ENCODE assay signal across 1 cellular context in the genomic region with DNA sequence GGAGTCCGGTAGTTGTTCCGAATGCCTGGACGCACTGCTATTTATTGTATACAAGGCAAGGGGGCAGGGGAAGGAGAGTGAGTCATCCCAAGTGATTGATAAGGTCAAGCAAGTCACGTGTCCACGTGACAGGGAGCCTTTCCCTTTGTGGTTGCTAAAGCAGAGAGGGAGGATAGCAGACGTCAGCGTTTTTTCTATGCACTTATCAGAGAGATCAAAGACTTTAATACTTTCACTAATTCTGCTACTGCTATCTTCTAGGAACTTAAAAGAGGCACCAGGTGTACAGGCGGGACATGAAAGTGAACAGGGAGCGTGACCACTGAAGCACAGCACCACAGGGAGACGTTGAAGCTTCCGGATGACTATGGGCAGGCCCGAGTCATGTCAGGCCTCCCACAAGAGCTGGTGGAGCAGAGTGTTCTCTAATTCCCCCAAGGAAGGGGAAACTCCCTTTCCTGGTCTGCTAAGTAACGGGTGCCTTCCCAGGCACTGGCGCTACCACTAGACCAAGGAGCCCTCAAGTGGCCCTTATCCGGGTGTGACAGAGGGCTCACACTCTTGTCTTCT.
TF ChIP-seq lines count a peak whose summit lies in the region.
"Not testable (repeated sequence)": the region's sequence is repeated elsewhere in the genome, so short reads cannot be mapped to it uniquely, and the experiment has no call there.

No MANE protein-coding gene starts in this region.

TF ChIP-seq in HepG2, 621 proteins besides CTCF, POLR2A, EP300 and RAD21 (continued from another document and continues in another):
- TF ChIP-seq, protein P1, sequence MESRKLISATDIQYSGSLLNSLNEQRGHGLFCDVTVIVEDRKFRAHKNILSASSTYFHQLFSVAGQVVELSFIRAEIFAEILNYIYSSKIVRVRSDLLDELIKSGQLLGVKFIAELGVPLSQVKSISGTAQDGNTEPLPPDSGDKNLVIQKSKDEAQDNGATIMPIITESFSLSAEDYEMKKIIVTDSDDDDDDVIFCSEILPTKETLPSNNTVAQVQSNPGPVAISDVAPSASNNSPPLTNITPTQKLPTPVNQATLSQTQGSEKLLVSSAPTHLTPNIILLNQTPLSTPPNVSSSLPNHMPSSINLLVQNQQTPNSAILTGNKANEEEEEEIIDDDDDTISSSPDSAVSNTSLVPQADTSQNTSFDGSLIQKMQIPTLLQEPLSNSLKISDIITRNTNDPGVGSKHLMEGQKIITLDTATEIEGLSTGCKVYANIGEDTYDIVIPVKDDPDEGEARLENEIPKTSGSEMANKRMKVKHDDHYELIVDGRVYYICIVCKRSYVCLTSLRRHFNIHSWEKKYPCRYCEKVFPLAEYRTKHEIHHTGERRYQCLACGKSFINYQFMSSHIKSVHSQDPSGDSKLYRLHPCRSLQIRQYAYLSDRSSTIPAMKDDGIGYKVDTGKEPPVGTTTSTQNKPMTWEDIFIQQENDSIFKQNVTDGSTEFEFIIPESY (CRISPR knock-in tag; IDR thresholded peaks at IDR 0.05): 0 out of 2 replicates have a peak, but pooled peaks have one; percentile 11
- TF ChIP-seq SIX4 (CRISPR knock-in tag; IDR thresholded peaks at IDR 0.05): 0 out of 2 replicates have a peak, but pooled peaks have one; percentile 13
- TF ChIP-seq, protein P2, sequence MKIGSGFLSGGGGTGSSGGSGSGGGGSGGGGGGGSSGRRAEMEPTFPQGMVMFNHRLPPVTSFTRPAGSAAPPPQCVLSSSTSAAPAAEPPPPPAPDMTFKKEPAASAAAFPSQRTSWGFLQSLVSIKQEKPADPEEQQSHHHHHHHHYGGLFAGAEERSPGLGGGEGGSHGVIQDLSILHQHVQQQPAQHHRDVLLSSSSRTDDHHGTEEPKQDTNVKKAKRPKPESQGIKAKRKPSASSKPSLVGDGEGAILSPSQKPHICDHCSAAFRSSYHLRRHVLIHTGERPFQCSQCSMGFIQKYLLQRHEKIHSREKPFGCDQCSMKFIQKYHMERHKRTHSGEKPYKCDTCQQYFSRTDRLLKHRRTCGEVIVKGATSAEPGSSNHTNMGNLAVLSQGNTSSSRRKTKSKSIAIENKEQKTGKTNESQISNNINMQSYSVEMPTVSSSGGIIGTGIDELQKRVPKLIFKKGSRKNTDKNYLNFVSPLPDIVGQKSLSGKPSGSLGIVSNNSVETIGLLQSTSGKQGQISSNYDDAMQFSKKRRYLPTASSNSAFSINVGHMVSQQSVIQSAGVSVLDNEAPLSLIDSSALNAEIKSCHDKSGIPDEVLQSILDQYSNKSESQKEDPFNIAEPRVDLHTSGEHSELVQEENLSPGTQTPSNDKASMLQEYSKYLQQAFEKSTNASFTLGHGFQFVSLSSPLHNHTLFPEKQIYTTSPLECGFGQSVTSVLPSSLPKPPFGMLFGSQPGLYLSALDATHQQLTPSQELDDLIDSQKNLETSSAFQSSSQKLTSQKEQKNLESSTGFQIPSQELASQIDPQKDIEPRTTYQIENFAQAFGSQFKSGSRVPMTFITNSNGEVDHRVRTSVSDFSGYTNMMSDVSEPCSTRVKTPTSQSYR (CRISPR knock-in tag; IDR thresholded peaks at IDR 0.05; ENCODE audit: borderline replicate concordance): peak; percentile 81
- TF ChIP-seq BHLHE40 (IDR thresholded peaks at IDR 0.05; ENCODE audit: low read length): peak; percentile 97
- TF ChIP-seq SP5 (CRISPR knock-in tag; IDR thresholded peaks at IDR 0.05; ENCODE audit: borderline replicate concordance, low read depth): peak; percentile 28; the same call in 1 of the 2 replicates
- TF ChIP-seq NCOA2 (CRISPR knock-in tag; IDR thresholded peaks at IDR 0.05): peak; percentile 73; the same call in 1 of the 2 replicates
- TF ChIP-seq, protein P3, sequence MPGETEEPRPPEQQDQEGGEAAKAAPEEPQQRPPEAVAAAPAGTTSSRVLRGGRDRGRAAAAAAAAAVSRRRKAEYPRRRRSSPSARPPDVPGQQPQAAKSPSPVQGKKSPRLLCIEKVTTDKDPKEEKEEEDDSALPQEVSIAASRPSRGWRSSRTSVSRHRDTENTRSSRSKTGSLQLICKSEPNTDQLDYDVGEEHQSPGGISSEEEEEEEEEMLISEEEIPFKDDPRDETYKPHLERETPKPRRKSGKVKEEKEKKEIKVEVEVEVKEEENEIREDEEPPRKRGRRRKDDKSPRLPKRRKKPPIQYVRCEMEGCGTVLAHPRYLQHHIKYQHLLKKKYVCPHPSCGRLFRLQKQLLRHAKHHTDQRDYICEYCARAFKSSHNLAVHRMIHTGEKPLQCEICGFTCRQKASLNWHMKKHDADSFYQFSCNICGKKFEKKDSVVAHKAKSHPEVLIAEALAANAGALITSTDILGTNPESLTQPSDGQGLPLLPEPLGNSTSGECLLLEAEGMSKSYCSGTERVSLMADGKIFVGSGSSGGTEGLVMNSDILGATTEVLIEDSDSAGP (CRISPR knock-in tag; IDR thresholded peaks at IDR 0.05; ENCODE audit: borderline replicate concordance): 0 out of 2 replicates have a peak, but pooled peaks have one; percentile 26
- peak; percentile 97 for TF ChIP-seq MAFF (IDR thresholded peaks at IDR 0.05; ENCODE audit: low read depth, low read length)
- 0 out of 2 replicates have a peak, but pooled peaks have one; percentile 44 for TF ChIP-seq HHEX (CRISPR knock-in tag; IDR thresholded peaks at IDR 0.05)
- 0 out of 2 replicates have a peak, but pooled peaks have one; percentile 25 for TF ChIP-seq ZNF768 (CRISPR knock-in tag; IDR thresholded peaks at IDR 0.05)
- 0 out of 2 replicates have a peak, but pooled peaks have one; percentile 37 for TF ChIP-seq MXD4 (CRISPR knock-in tag; IDR thresholded peaks at IDR 0.05)
- TF ChIP-seq, protein P4, sequence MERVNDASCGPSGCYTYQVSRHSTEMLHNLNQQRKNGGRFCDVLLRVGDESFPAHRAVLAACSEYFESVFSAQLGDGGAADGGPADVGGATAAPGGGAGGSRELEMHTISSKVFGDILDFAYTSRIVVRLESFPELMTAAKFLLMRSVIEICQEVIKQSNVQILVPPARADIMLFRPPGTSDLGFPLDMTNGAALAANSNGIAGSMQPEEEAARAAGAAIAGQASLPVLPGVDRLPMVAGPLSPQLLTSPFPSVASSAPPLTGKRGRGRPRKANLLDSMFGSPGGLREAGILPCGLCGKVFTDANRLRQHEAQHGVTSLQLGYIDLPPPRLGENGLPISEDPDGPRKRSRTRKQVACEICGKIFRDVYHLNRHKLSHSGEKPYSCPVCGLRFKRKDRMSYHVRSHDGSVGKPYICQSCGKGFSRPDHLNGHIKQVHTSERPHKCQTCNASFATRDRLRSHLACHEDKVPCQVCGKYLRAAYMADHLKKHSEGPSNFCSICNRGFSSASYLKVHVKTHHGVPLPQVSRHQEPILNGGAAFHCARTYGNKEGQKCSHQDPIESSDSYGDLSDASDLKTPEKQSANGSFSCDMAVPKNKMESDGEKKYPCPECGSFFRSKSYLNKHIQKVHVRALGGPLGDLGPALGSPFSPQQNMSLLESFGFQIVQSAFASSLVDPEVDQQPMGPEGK (CRISPR knock-in tag; IDR thresholded peaks at IDR 0.05): peak; percentile 65
- peak; percentile 25; the same call in 1 of the 2 replicates for TF ChIP-seq ZFY (CRISPR knock-in tag; IDR thresholded peaks at IDR 0.05)
- TF ChIP-seq LCORL (IDR thresholded peaks at IDR 0.05); FOXP1 (IDR thresholded peaks at IDR 0.05); CREB1 (CRISPR knock-in tag; IDR thresholded peaks at IDR 0.05); FOXA1 (IDR thresholded peaks at IDR 0.05): not testable (repeated sequence)
- TF ChIP-seq LCORL (CRISPR knock-in tag; IDR thresholded peaks at IDR 0.05): peak; percentile 57; the same call in 1 of the 2 replicates
- peak; percentile 19; the same call in 1 of the 2 replicates for TF ChIP-seq TBX3 (IDR thresholded peaks at IDR 0.05; ENCODE audit: borderline replicate concordance)
- TF ChIP-seq FOXA3 (CRISPR knock-in tag; IDR thresholded peaks at IDR 0.05): peak; percentile 56
- peak; percentile 88 for TF ChIP-seq NR2F6 (IDR thresholded peaks at IDR 0.05)
- TF ChIP-seq NR2F6 (CRISPR knock-in tag; IDR thresholded peaks at IDR 0.05): peak; percentile 89
- peak; percentile 84 for TF ChIP-seq FOXP1 (CRISPR knock-in tag; IDR thresholded peaks at IDR 0.05)
- TF ChIP-seq CREB1 (IDR thresholded peaks at IDR 0.05): peak; percentile 48; the same call in 1 of the 2 replicates
- peak; percentile 80; the same call in 1 of the 2 replicates for TF ChIP-seq MEIS2 (CRISPR knock-in tag; IDR thresholded peaks at IDR 0.05)
- peak; percentile 96 for TF ChIP-seq JUND (CRISPR knock-in tag; IDR thresholded peaks at IDR 0.05)
- TF ChIP-seq TARDBP (CRISPR knock-in tag; IDR thresholded peaks at IDR 0.05): peak; percentile 61
- 0 out of 2 replicates have a peak, but pooled peaks have one; percentile 21 for TF ChIP-seq ARID2 (CRISPR knock-in tag; IDR thresholded peaks at IDR 0.05; ENCODE audit: borderline replicate concordance)
- peak; percentile 99 for TF ChIP-seq FOSL2 (CRISPR knock-in tag; IDR thresholded peaks at IDR 0.05)
- TF ChIP-seq SALL1 (CRISPR knock-in tag; IDR thresholded peaks at IDR 0.05): peak; percentile 46; the same call in 1 of the 2 replicates
- TF ChIP-seq, protein P5, sequence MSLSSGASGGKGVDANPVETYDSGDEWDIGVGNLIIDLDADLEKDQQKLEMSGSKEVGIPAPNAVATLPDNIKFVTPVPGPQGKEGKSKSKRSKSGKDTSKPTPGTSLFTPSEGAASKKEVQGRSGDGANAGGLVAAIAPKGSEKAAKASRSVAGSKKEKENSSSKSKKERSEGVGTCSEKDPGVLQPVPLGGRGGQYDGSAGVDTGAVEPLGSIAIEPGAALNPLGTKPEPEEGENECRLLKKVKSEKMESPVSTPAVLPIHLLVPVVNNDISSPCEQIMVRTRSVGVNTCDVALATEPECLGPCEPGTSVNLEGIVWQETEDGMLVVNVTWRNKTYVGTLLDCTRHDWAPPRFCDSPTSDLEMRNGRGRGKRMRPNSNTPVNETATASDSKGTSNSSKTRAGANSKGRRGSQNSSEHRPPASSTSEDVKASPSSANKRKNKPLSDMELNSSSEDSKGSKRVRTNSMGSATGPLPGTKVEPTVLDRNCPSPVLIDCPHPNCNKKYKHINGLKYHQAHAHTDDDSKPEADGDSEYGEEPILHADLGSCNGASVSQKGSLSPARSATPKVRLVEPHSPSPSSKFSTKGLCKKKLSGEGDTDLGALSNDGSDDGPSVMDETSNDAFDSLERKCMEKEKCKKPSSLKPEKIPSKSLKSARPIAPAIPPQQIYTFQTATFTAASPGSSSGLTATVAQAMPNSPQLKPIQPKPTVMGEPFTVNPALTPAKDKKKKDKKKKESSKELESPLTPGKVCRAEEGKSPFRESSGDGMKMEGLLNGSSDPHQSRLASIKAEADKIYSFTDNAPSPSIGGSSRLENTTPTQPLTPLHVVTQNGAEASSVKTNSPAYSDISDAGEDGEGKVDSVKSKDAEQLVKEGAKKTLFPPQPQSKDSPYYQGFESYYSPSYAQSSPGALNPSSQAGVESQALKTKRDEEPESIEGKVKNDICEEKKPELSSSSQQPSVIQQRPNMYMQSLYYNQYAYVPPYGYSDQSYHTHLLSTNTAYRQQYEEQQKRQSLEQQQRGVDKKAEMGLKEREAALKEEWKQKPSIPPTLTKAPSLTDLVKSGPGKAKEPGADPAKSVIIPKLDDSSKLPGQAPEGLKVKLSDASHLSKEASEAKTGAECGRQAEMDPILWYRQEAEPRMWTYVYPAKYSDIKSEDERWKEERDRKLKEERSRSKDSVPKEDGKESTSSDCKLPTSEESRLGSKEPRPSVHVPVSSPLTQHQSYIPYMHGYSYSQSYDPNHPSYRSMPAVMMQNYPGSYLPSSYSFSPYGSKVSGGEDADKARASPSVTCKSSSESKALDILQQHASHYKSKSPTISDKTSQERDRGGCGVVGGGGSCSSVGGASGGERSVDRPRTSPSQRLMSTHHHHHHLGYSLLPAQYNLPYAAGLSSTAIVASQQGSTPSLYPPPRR (CRISPR knock-in tag; IDR thresholded peaks at IDR 0.05; ENCODE audit: borderline replicate concordance): peak; percentile 33; the same call in 1 of the 2 replicates
- peak; percentile 86; the same call in 1 of the 2 replicates for TF ChIP-seq SOX5 (CRISPR knock-in tag; IDR thresholded peaks at IDR 0.05; ENCODE audit: borderline replicate concordance)
- 0 out of 2 replicates have a peak, but pooled peaks have one; percentile 21 for TF ChIP-seq NR2F2 (IDR thresholded peaks at IDR 0.05; ENCODE audit: borderline replicate concordance, low read depth)
- peak; percentile 48; the same call in 1 of the 2 replicates for TF ChIP-seq ELF3 (CRISPR knock-in tag; IDR thresholded peaks at IDR 0.05)
- TF ChIP-seq, protein P6, sequence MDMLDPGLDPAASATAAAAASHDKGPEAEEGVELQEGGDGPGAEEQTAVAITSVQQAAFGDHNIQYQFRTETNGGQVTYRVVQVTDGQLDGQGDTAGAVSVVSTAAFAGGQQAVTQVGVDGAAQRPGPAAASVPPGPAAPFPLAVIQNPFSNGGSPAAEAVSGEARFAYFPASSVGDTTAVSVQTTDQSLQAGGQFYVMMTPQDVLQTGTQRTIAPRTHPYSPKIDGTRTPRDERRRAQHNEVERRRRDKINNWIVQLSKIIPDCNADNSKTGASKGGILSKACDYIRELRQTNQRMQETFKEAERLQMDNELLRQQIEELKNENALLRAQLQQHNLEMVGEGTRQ (IDR thresholded peaks at IDR 0.05; ENCODE audit: low read depth, low read length): peak; percentile 92
- TF ChIP-seq, protein P6 (CRISPR knock-in tag; IDR thresholded peaks at IDR 0.05; ENCODE audit: borderline replicate concordance): peak; percentile 91; the same call in 1 of the 2 replicates
- TF ChIP-seq MEIS1 (CRISPR knock-in tag; IDR thresholded peaks at IDR 0.05; ENCODE audit: borderline replicate concordance): peak; percentile 72; the same call in 1 of the 2 replicates
- peak; percentile 72 for TF ChIP-seq FOXA1 (CRISPR knock-in tag; IDR thresholded peaks at IDR 0.05)
